ENCODE assay signal across 1 cellular context in genomic region chr12:6423267-6424007, GRCh38.
A peak's percentile ranks its signal among the peaks of the same experiment; 100 is the strongest.
TF ChIP-seq lines count a peak whose summit lies in the region.

No MANE protein-coding gene starts in this region.

TF ChIP-seq in GM12878, 131 proteins besides CTCF, POLR2A, EP300 and RAD21 (continues in another document):
- TF ChIP-seq RELA (IDR thresholded peaks at IDR 0.05; ENCODE audit: borderline replicate concordance, partially characterized antibody) (no peak), BCL3 (IDR thresholded peaks at IDR 0.05; ENCODE audit: borderline replicate concordance, insufficient read depth, low read depth, low read length, poor library complexity, severe bottlenecking) (no peak), MAX (IDR thresholded peaks at IDR 0.05; ENCODE audit: low read depth, low read length) (peak; percentile 88), IRF4 (IDR thresholded peaks at IDR 0.05; ENCODE audit: low read depth, low read length) (0 out of 2 replicates have a peak, but pooled peaks have one; percentile 33), LARP7 (IDR thresholded peaks at IDR 0.05) (peak; percentile 28; the same call in 1 of the 2 replicates), SP1 (IDR thresholded peaks at IDR 0.05; ENCODE audit: low read depth, low read length) (no peak), TCF7 (IDR thresholded peaks at IDR 0.05; ENCODE audit: borderline replicate concordance) (no peak), ZBTB4 (CRISPR knock-in tag; IDR thresholded peaks at IDR 0.05) (no peak), ZNF274 (IDR thresholded peaks at IDR 0.05; ENCODE audit: insufficient read depth, insufficient read length) (no peak), SMAD5 (IDR thresholded peaks at IDR 0.05; ENCODE audit: low read depth) (no peak), CBX3 (IDR thresholded peaks at IDR 0.05; ENCODE audit: borderline replicate concordance, low read depth) (no peak), STAT1 (conservative IDR thresholded peaks at IDR 0.05) (0 out of 2 replicates have a peak, but pooled peaks have one; percentile 57), TCF12 (IDR thresholded peaks at IDR 0.05; ENCODE audit: low read depth, low read length) (0 out of 2 replicates have a peak, but pooled peaks have one; percentile 3), RFX5 (IDR thresholded peaks at IDR 0.05; ENCODE audit: low read depth, low read length) (no peak), ETV6 (conservative IDR thresholded peaks at IDR 0.05 in 1 of 2, IDR thresholded peaks at IDR 0.05 in 1 of 2; ENCODE audit: borderline replicate concordance in 1 of 2, low read depth in 1 of 2) (0 out of 4 replicates have a peak, but pooled peaks of 1 of the 2 experiments have one; percentile 37), SIN3A (IDR thresholded peaks at IDR 0.05; ENCODE audit: low read depth, low read length) (0 out of 2 replicates have a peak, but pooled peaks have one; percentile 34), SREBF2 (IDR thresholded peaks at IDR 0.05; ENCODE audit: low read length) (no peak), ZZZ3 (IDR thresholded peaks at IDR 0.05; ENCODE audit: control insufficient read depth, insufficient read length, low read depth) (no peak), CREB1 (IDR thresholded peaks at IDR 0.05; ENCODE audit: low read depth) (0 out of 2 replicates have a peak, but pooled peaks have one; percentile 17), PAX5 (IDR thresholded peaks at IDR 0.05; ENCODE audit: borderline replicate concordance, low read depth, low read length) (peak; percentile 77; the same call in 1 of the 2 replicates), NR2C1 (IDR thresholded peaks at IDR 0.05) (no peak), NFXL1 (IDR thresholded peaks at IDR 0.05; ENCODE audit: borderline replicate concordance) (no peak), PAX8 (IDR thresholded peaks at IDR 0.05) (no peak), DPF2 (IDR thresholded peaks at IDR 0.05) (0 out of 2 replicates have a peak, but pooled peaks have one; percentile 41), FOXM1 (IDR thresholded peaks at IDR 0.05; ENCODE audit: low read depth, low read length) (peak; percentile 48), NBN (IDR thresholded peaks at IDR 0.05) (peak; percentile 78; the same call in 1 of the 2 replicates), KLF5 (IDR thresholded peaks at IDR 0.05; ENCODE audit: partially characterized antibody) (no peak), ZNF207 (IDR thresholded peaks at IDR 0.05; ENCODE audit: borderline replicate concordance) (0 out of 2 replicates have a peak, but pooled peaks have one; percentile 10), CHD2 (IDR thresholded peaks at IDR 0.05; ENCODE audit: borderline replicate concordance, low read depth, low read length) (peak; percentile 51; the same call in 1 of the 2 replicates), ZNF622 (IDR thresholded peaks at IDR 0.05) (no peak), BACH1 (IDR thresholded peaks at IDR 0.05; ENCODE audit: borderline replicate concordance) (no peak), ZNF687 (IDR thresholded peaks at IDR 0.05) (peak; percentile 50; the same call in 1 of the 2 replicates), BHLHE40 (IDR thresholded peaks at IDR 0.05; ENCODE audit: borderline replicate concordance in 1 of 2, low read depth in 2 of 2, low read length in 1 of 2) (peak; percentile 90 to 92), SPI1 (IDR thresholded peaks at IDR 0.05; ENCODE audit: borderline replicate concordance, insufficient read depth, low read depth, low read length) (no peak), PML (IDR thresholded peaks at IDR 0.05; ENCODE audit: low read length) (no peak), GATAD2B (conservative IDR thresholded peaks at IDR 0.05; ENCODE audit: low read depth) (0 out of 2 replicates have a peak, but pooled peaks have one; percentile 34), SMC3 (IDR thresholded peaks at IDR 0.05; ENCODE audit: borderline replicate concordance, low read length) (peak; percentile 99), JUND (IDR thresholded peaks at IDR 0.05; ENCODE audit: low read depth, low read length) (no peak), BCL11A (IDR thresholded peaks at IDR 0.05; ENCODE audit: low read depth, low read length) (no peak), MEF2B (IDR thresholded peaks at IDR 0.05; ENCODE audit: partially characterized antibody, poor library complexity, severe bottlenecking) (peak; percentile 57), HCFC1 (IDR thresholded peaks at IDR 0.05; ENCODE audit: low read length) (no peak), MTA3 (IDR thresholded peaks at IDR 0.05; ENCODE audit: borderline replicate concordance, low read length) (no peak), IRF5 (IDR thresholded peaks at IDR 0.05; ENCODE audit: borderline replicate concordance) (no peak), JUNB (IDR thresholded peaks at IDR 0.05) (no peak), CREM (IDR thresholded peaks at IDR 0.05; ENCODE audit: low read depth) (no peak), YY1 (IDR thresholded peaks at IDR 0.05; ENCODE audit: low read depth, low read length) (peak; percentile 91), ZNF384 (IDR thresholded peaks at IDR 0.05; ENCODE audit: borderline replicate concordance, low read depth, low read length) (no peak), E2F4 (IDR thresholded peaks at IDR 0.05; ENCODE audit: low read depth, low read length) (no peak), EGR1 (IDR thresholded peaks at IDR 0.05; ENCODE audit: borderline replicate concordance in 1 of 2, low read depth in 2 of 2, low read length in 2 of 2) (no peak)
- TF ChIP-seq, protein P1, sequence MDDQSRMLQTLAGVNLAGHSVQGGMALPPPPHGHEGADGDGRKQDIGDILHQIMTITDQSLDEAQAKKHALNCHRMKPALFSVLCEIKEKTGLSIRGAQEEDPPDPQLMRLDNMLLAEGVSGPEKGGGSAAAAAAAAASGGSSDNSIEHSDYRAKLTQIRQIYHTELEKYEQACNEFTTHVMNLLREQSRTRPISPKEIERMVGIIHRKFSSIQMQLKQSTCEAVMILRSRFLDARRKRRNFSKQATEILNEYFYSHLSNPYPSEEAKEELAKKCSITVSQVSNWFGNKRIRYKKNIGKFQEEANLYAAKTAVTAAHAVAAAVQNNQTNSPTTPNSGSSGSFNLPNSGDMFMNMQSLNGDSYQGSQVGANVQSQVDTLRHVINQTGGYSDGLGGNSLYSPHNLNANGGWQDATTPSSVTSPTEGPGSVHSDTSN (IDR thresholded peaks at IDR 0.05; ENCODE audit: insufficient replicate concordance, low read depth, low read length) = no peak
- TF ChIP-seq, protein P2, sequence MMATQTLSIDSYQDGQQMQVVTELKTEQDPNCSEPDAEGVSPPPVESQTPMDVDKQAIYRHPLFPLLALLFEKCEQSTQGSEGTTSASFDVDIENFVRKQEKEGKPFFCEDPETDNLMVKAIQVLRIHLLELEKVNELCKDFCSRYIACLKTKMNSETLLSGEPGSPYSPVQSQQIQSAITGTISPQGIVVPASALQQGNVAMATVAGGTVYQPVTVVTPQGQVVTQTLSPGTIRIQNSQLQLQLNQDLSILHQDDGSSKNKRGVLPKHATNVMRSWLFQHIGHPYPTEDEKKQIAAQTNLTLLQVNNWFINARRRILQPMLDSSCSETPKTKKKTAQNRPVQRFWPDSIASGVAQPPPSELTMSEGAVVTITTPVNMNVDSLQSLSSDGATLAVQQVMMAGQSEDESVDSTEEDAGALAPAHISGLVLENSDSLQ (IDR thresholded peaks at IDR 0.05) = no peak
- TF ChIP-seq, protein P3, sequence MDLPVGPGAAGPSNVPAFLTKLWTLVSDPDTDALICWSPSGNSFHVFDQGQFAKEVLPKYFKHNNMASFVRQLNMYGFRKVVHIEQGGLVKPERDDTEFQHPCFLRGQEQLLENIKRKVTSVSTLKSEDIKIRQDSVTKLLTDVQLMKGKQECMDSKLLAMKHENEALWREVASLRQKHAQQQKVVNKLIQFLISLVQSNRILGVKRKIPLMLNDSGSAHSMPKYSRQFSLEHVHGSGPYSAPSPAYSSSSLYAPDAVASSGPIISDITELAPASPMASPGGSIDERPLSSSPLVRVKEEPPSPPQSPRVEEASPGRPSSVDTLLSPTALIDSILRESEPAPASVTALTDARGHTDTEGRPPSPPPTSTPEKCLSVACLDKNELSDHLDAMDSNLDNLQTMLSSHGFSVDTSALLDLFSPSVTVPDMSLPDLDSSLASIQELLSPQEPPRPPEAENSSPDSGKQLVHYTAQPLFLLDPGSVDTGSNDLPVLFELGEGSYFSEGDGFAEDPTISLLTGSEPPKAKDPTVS (IDR thresholded peaks at IDR 0.05; ENCODE audit: low read depth, low read length) = no peak
- TF ChIP-seq, protein P4, sequence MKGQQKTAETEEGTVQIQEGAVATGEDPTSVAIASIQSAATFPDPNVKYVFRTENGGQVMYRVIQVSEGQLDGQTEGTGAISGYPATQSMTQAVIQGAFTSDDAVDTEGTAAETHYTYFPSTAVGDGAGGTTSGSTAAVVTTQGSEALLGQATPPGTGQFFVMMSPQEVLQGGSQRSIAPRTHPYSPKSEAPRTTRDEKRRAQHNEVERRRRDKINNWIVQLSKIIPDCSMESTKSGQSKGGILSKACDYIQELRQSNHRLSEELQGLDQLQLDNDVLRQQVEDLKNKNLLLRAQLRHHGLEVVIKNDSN (IDR thresholded peaks at IDR 0.05; ENCODE audit: borderline replicate concordance, extremely low read length, insufficient read depth, low read depth, low read length) = peak; percentile 72
